In genomic region chr2:66251520-66251919, GRCh38 we compare ENCODE assay signal across 27 cellular contexts.
"Had no signal": no experiment of that assay in that cellular context is flagged by ENCODE, and none has a peak within 500 bp of the region (broad histone marks: within the 10 kb centered on the region; RNA-seq: fewer than 3 reads in every experiment).

No MANE protein-coding gene starts in this region.

- H3K9me3 ChIP-seq: left lung, lower lobe of right lung, pancreas, prostate gland, sigmoid colon, spleen, uterus had no signal

- ATAC-seq: left colon; left lung; lower lobe of right lung; naive thymus-derived CD8-positive, alpha-beta T cell; pancreas; right cardiac atrium; stimulated activated memory B cell treated with anti-CD40 and anti-IgM and Interleukin-4, amounts not matched to agents 10 μg/mL and 1 μg/mL and 100 μg/mL, for 72 hours; stimulated activated naive CD8-positive, alpha-beta T cell treated with anti-CD3 and anti-CD28 coated beads, Interleukin-15, amount 100 ng/mL, for 72 hours had no signal

- H3K4me1 ChIP-seq: left lung, lower lobe of right lung, pancreas, prostate gland, sigmoid colon, spleen, tibial nerve, uterus had no signal

- H3K27ac ChIP-seq: left lung, lower lobe of right lung, pancreas, prostate gland, sigmoid colon, spleen, tibial nerve, uterus had no signal

- FAIRE-seq: islet of Langerhans, kidney, pancreas, small intestine had no signal

- H3K27me3 ChIP-seq: left lung, pancreas, sigmoid colon, tibial nerve, uterus had no signal

- DNase-seq: hypothalamus; immature natural killer cell; kidney; left colon; left lung; lower lobe of right lung; mammary epithelial cell; mesenchymal stem cell; naive thymus-derived CD8-positive, alpha-beta T cell; nucleus accumbens; pancreas; posterior cingulate gyrus; retina; right cardiac atrium; sigmoid colon; small intestine; spleen; stimulated activated CD4-positive, alpha-beta T cell treated with anti-CD3 and anti-CD28 coated beads, Interleukin-4, amount 100 ng/mL, for 4 hours; stimulated activated CD8-positive, alpha-beta memory T cell treated with anti-CD3 and anti-CD28 coated beads, Interleukin-4, amount 100 ng/mL, for 48 hours; stimulated activated naive CD4-positive, alpha-beta T cell treated with Interleukin-2 at 50 U/mL for 16 hours; stimulated activated naive CD8-positive, alpha-beta T cell treated with anti-CD3 and anti-CD28 coated beads, Interleukin-15, amount 100 ng/mL, for 72 hours; substantia nigra; uterus had no signal

- H3K4me3 ChIP-seq: left lung, lower lobe of right lung, pancreas, prostate gland, sigmoid colon, spleen, tibial nerve, uterus had no signal

- H3K36me3 ChIP-seq: left lung, lower lobe of right lung, pancreas, prostate gland, sigmoid colon, spleen, tibial nerve, uterus had no signal
